Comparison of ENCODE assay signal across 1 cellular context in the genomic region with DNA sequence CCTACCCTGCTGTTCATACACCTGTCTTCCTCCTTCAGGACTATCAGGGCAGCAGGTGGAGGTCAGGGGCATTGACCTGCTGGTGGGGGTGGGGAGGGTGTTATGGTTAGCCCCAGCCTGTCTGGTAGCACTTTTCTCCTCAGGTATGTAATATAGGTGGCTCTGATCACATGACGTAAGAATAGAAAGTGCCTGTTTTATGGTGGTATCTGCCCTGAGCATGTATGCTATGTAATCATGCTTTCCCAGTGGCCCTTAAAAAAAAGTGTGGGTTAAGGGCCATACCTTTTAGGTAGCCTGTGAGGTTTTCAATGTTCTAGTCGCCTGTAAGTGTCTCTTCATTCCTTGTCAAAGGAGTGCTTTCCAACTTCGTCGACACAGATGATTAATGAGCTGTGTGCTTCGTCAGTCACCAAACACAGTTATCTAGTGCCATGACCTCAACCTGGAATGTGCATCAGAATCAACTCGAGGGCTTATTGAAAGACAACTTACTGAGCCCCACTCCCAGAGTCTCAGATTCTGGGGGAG.
A peak's percentile ranks its signal among the peaks of the same experiment; 100 is the strongest.
TF ChIP-seq lines count a peak whose summit lies in the region.

No MANE protein-coding gene starts in this region.

TF ChIP-seq in HepG2, 621 proteins besides CTCF, POLR2A, EP300 and RAD21 (continued from another document and continues in another):
- no peak for TF ChIP-seq ZNF772 (CRISPR knock-in tag; IDR thresholded peaks at IDR 0.05)
- TF ChIP-seq ESRRA (CRISPR knock-in tag; IDR thresholded peaks at IDR 0.05; ENCODE audit: low read depth), result 0 out of 2 replicates have a peak, but pooled peaks have one; percentile 28
- TF ChIP-seq ZNF101 (CRISPR knock-in tag; IDR thresholded peaks at IDR 0.05; ENCODE audit: borderline replicate concordance, low read depth), result no peak
- no peak for TF ChIP-seq ZNF234 (CRISPR knock-in tag; conservative IDR thresholded peaks at IDR 0.05)
- no peak for TF ChIP-seq ZNF468 (CRISPR knock-in tag; IDR thresholded peaks at IDR 0.05)
- TF ChIP-seq ONECUT2 (CRISPR knock-in tag; IDR thresholded peaks at IDR 0.05), result no peak
- TF ChIP-seq REXO4 (CRISPR knock-in tag; IDR thresholded peaks at IDR 0.05; ENCODE audit: borderline replicate concordance), result no peak
- TF ChIP-seq ZNF766 (CRISPR knock-in tag; IDR thresholded peaks at IDR 0.05; ENCODE audit: borderline replicate concordance), result no peak
- TF ChIP-seq ZNF609 (CRISPR knock-in tag; IDR thresholded peaks at IDR 0.05; ENCODE audit: borderline replicate concordance), result peak; percentile 59; the same call in 1 of the 2 replicates
- TF ChIP-seq ZEB1 (IDR thresholded peaks at IDR 0.05; ENCODE audit: insufficient replicate concordance, low read depth), result peak; percentile 16
- TF ChIP-seq HNRNPLL (IDR thresholded peaks at IDR 0.05; ENCODE audit: low read depth, low read length, poor library complexity, severe bottlenecking), result no peak
- TF ChIP-seq, protein P1, sequence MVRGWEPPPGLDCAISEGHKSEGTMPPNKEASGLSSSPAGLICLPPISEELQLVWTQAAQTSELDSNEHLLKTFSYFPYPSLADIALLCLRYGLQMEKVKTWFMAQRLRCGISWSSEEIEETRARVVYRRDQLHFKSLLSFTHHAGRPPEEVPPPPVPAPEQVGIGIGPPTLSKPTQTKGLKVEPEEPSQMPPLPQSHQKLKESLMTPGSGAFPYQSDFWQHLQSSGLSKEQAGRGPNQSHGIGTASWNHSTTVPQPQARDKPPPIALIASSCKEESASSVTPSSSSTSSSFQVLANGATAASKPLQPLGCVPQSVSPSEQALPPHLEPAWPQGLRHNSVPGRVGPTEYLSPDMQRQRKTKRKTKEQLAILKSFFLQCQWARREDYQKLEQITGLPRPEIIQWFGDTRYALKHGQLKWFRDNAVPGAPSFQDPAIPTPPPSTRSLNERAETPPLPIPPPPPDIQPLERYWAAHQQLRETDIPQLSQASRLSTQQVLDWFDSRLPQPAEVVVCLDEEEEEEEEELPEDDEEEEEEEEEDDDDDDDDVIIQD (CRISPR knock-in tag; IDR thresholded peaks at IDR 0.05; ENCODE audit: low read depth), result 0 out of 2 replicates have a peak, but pooled peaks have one; percentile 65
- TF ChIP-seq NR2F6 (IDR thresholded peaks at IDR 0.05), result peak; percentile 43
- TF ChIP-seq NR2F6 (CRISPR knock-in tag; IDR thresholded peaks at IDR 0.05), result peak; percentile 46; the same call in 1 of the 2 replicates
- 0 out of 2 replicates have a peak, but pooled peaks have one; percentile 35 for TF ChIP-seq MIXL1 (CRISPR knock-in tag; IDR thresholded peaks at IDR 0.05)
- TF ChIP-seq ATAD3A (CRISPR knock-in tag; IDR thresholded peaks at IDR 0.05), result no peak
- TF ChIP-seq ZNF644 (CRISPR knock-in tag; IDR thresholded peaks at IDR 0.05; ENCODE audit: low read depth), result 0 out of 2 replicates have a peak, but pooled peaks have one; percentile 49
- TF ChIP-seq KAT8 (CRISPR knock-in tag; IDR thresholded peaks at IDR 0.05), result no peak; the same call in 1 of the 2 replicates
- TF ChIP-seq NR2F2 (IDR thresholded peaks at IDR 0.05; ENCODE audit: borderline replicate concordance, low read depth), result peak; percentile 16; the same call in 1 of the 2 replicates
- TF ChIP-seq, protein P2, sequence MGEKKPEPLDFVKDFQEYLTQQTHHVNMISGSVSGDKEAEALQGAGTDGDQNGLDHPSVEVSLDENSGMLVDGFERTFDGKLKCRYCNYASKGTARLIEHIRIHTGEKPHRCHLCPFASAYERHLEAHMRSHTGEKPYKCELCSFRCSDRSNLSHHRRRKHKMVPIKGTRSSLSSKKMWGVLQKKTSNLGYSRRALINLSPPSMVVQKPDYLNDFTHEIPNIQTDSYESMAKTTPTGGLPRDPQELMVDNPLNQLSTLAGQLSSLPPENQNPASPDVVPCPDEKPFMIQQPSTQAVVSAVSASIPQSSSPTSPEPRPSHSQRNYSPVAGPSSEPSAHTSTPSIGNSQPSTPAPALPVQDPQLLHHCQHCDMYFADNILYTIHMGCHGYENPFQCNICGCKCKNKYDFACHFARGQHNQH (CRISPR knock-in tag; IDR thresholded peaks at IDR 0.05), result 0 out of 2 replicates have a peak, but pooled peaks have one; percentile 35
- 0 out of 2 replicates have a peak, but pooled peaks have one; percentile 17 for TF ChIP-seq ELF3 (CRISPR knock-in tag; IDR thresholded peaks at IDR 0.05)
- TF ChIP-seq ZFP90 (CRISPR knock-in tag; IDR thresholded peaks at IDR 0.05; ENCODE audit: borderline replicate concordance), result no peak
- TF ChIP-seq ZNF619 (CRISPR knock-in tag; IDR thresholded peaks at IDR 0.05), result no peak
- peak; percentile 76 for TF ChIP-seq BCL6 (CRISPR knock-in tag; IDR thresholded peaks at IDR 0.05)
- no peak for TF ChIP-seq ZNF7 (CRISPR knock-in tag; IDR thresholded peaks at IDR 0.05)
- TF ChIP-seq AGO2 (optimal IDR thresholded peaks at IDR 0.05; ENCODE audit: low read depth, low read length), result no peak
- no peak for TF ChIP-seq ZNF383 (CRISPR knock-in tag; IDR thresholded peaks at IDR 0.05; ENCODE audit: borderline replicate concordance)
- TF ChIP-seq, protein P3, sequence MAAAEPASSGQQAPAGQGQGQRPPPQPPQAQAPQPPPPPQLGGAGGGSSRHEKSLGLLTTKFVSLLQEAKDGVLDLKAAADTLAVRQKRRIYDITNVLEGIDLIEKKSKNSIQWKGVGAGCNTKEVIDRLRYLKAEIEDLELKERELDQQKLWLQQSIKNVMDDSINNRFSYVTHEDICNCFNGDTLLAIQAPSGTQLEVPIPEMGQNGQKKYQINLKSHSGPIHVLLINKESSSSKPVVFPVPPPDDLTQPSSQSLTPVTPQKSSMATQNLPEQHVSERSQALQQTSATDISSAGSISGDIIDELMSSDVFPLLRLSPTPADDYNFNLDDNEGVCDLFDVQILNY (CRISPR knock-in tag; conservative IDR thresholded peaks at IDR 0.05), result no peak
- TF ChIP-seq ZNF337 (CRISPR knock-in tag; IDR thresholded peaks at IDR 0.05; ENCODE audit: borderline replicate concordance, low read depth), result no peak
- TF ChIP-seq STAT5B (CRISPR knock-in tag; IDR thresholded peaks at IDR 0.05), result no peak
- TF ChIP-seq, protein P4, sequence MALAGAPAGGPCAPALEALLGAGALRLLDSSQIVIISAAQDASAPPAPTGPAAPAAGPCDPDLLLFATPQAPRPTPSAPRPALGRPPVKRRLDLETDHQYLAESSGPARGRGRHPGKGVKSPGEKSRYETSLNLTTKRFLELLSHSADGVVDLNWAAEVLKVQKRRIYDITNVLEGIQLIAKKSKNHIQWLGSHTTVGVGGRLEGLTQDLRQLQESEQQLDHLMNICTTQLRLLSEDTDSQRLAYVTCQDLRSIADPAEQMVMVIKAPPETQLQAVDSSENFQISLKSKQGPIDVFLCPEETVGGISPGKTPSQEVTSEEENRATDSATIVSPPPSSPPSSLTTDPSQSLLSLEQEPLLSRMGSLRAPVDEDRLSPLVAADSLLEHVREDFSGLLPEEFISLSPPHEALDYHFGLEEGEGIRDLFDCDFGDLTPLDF (CRISPR knock-in tag; IDR thresholded peaks at IDR 0.05), result no peak
- no peak for TF ChIP-seq SMARCC2 (IDR thresholded peaks at IDR 0.05)
- TF ChIP-seq IRX3 (CRISPR knock-in tag; IDR thresholded peaks at IDR 0.05; ENCODE audit: borderline replicate concordance, low read depth), result no peak
- peak; percentile 32; the same call in 1 of the 2 replicates for TF ChIP-seq TBX2 (CRISPR knock-in tag; IDR thresholded peaks at IDR 0.05; ENCODE audit: borderline replicate concordance)
- TF ChIP-seq ZFX (CRISPR knock-in tag; IDR thresholded peaks at IDR 0.05; ENCODE audit: low read depth), result no peak
- no peak for TF ChIP-seq TBL1XR1 (IDR thresholded peaks at IDR 0.05; ENCODE audit: borderline replicate concordance, low read length, partially characterized antibody)
- no peak for TF ChIP-seq BORCS8-MEF2B (CRISPR knock-in tag; IDR thresholded peaks at IDR 0.05)
- TF ChIP-seq ZSCAN20 (CRISPR knock-in tag; IDR thresholded peaks at IDR 0.05; ENCODE audit: borderline replicate concordance), result no peak
- TF ChIP-seq, protein P5, sequence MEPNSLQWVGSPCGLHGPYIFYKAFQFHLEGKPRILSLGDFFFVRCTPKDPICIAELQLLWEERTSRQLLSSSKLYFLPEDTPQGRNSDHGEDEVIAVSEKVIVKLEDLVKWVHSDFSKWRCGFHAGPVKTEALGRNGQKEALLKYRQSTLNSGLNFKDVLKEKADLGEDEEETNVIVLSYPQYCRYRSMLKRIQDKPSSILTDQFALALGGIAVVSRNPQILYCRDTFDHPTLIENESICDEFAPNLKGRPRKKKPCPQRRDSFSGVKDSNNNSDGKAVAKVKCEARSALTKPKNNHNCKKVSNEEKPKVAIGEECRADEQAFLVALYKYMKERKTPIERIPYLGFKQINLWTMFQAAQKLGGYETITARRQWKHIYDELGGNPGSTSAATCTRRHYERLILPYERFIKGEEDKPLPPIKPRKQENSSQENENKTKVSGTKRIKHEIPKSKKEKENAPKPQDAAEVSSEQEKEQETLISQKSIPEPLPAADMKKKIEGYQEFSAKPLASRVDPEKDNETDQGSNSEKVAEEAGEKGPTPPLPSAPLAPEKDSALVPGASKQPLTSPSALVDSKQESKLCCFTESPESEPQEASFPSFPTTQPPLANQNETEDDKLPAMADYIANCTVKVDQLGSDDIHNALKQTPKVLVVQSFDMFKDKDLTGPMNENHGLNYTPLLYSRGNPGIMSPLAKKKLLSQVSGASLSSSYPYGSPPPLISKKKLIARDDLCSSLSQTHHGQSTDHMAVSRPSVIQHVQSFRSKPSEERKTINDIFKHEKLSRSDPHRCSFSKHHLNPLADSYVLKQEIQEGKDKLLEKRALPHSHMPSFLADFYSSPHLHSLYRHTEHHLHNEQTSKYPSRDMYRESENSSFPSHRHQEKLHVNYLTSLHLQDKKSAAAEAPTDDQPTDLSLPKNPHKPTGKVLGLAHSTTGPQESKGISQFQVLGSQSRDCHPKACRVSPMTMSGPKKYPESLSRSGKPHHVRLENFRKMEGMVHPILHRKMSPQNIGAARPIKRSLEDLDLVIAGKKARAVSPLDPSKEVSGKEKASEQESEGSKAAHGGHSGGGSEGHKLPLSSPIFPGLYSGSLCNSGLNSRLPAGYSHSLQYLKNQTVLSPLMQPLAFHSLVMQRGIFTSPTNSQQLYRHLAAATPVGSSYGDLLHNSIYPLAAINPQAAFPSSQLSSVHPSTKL (CRISPR knock-in tag; IDR thresholded peaks at IDR 0.05), result peak; percentile 62
- TF ChIP-seq ATRX (CRISPR knock-in tag; IDR thresholded peaks at IDR 0.05; ENCODE audit: borderline replicate concordance), result no peak
- peak; percentile 48; the same call in 1 of the 2 replicates for TF ChIP-seq SAP130 (CRISPR knock-in tag; IDR thresholded peaks at IDR 0.05; ENCODE audit: low read depth)
- no peak for TF ChIP-seq HMGXB4 (CRISPR knock-in tag; IDR thresholded peaks at IDR 0.05; ENCODE audit: borderline replicate concordance in 1 of 2, low read depth in 1 of 2)
- no peak; the same call in 1 of the 2 replicates for TF ChIP-seq ZNF574 (CRISPR knock-in tag; IDR thresholded peaks at IDR 0.05)
